Comparison of ENCODE assay signal across 1 cellular context in the genomic region with DNA sequence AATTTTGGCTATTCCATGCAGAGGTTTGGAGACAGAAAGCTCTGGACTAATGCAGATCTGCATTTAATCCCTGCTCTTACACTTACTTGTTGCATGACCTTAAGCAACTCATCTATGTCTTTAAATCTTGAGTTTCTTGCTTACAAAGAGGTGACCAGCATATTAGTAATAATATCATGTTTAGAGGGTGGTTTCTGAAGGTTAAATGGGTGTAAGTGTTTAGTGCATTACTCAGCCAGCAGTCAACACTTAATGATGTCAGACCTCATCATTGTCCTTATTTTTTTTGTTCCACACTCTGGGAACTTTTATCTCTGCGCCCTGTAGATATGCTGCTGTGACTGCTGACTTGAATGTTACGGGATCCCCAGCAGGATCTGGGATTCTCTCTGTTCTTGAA.
TF ChIP-seq lines count a peak whose summit lies in the region.

No MANE protein-coding gene starts in this region.

TF ChIP-seq in HepG2, 621 proteins besides CTCF, POLR2A, EP300 and RAD21:
- TF ChIP-seq KMT2A (CRISPR knock-in tag; IDR thresholded peaks at IDR 0.05) (no peak), CREB1 (IDR thresholded peaks at IDR 0.05) (peak; percentile 10; the same call in 1 of the 2 replicates), CREB1 (CRISPR knock-in tag; IDR thresholded peaks at IDR 0.05) (no peak), JUNB (CRISPR knock-in tag; IDR thresholded peaks at IDR 0.05; ENCODE audit: borderline replicate concordance) (no peak), STAG1 (CRISPR knock-in tag; IDR thresholded peaks at IDR 0.05) (no peak), ZSCAN22 (CRISPR knock-in tag; IDR thresholded peaks at IDR 0.05) (no peak)
